ENCODE assay signal across 18 cellular contexts in genomic region chr2:230614040-230614439, GRCh38.
"Had no signal": no experiment of that assay in that cellular context is flagged by ENCODE, and none has a peak within 500 bp of the region (broad histone marks: within the 10 kb centered on the region; RNA-seq: fewer than 3 reads in every experiment).

No MANE protein-coding gene starts in this region.

- H3K36me3 ChIP-seq: brain microvascular endothelial cell, gastrocnemius medialis, transverse colon, uterus had no signal

- H3K27ac ChIP-seq: brain microvascular endothelial cell, coronary artery, gastrocnemius medialis, transverse colon, uterus had no signal

- ATAC-seq: gastrocnemius medialis, left lobe of liver had no signal

- H3K4me1 ChIP-seq: gastrocnemius medialis, uterus had no signal

- DNase-seq: activated CD4-positive, alpha-beta T cell treated with anti-CD3 and anti-CD28 coated beads, Interleukin-2, amount 50 U/mL, for 4 hours; activated naive CD4-positive, alpha-beta T cell treated with anti-CD3 and anti-CD28 coated beads for 36 hours; aorta; brain microvascular endothelial cell; gastrocnemius medialis; head of caudate nucleus; kidney; midbrain; nucleus accumbens; posterior cingulate gyrus; retina; stimulated activated CD8-positive, alpha-beta memory T cell treated with anti-CD3 and anti-CD28 coated beads, Interleukin-4, amount 100 ng/mL, for 48 hours; transverse colon; uterus had no signal

- FAIRE-seq: endometrium, kidney had no signal

- H3K4me3 ChIP-seq: coronary artery, gastrocnemius medialis, lung, transverse colon, uterus had no signal

- H3K27me3 ChIP-seq: brain microvascular endothelial cell, gastrocnemius medialis, transverse colon, uterus had no signal

- H3K9me3 ChIP-seq: gastrocnemius medialis, transverse colon, uterus had no signal
